ENCODE assay signal across 8 cellular contexts in the genomic region with DNA sequence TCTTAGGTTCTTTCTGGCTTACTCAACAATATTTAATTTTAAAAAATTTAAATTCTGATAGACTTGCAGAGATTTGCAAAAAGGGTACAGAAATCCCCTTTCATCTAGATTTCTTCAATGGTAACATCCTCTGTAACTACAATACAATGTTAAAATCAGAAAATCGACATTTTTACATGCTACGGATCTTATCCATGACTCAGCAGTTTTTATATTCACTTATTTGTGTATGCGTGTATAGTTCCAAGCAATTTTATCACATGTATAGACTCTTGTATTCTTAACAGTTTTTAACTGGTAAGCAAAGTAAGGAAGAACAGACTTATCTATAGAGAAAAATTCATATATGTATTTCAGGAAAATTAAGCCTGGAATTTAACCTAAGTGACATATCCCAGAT.
"Had no signal": no experiment of that assay in that cellular context is flagged by ENCODE, and none has a peak within 500 bp of the region (broad histone marks: within the 10 kb centered on the region; RNA-seq: fewer than 3 reads in every experiment).

No MANE protein-coding gene starts in this region.

- H3K4me1 Mint-ChIP-seq: IgD-negative memory B cell had no signal

- ATAC-seq: HCT116 had no signal

- H3K9me3 ChIP-seq: HAP-1 had no signal

- H3K27me3 Mint-ChIP-seq: IgD-negative memory B cell had no signal

- H3K36me3 Mint-ChIP-seq: IgD-negative memory B cell had no signal

- H3K9ac ChIP-seq: GM23248 had no signal

- H3K27ac Mint-ChIP-seq: HFFc6, IgD-negative memory B cell had no signal

- DNase-seq: GM23248, H7, HFFc6, KG1 had no signal

- H3K27ac ChIP-seq: GM23248, HL-60 had no signal

- H2AFZ ChIP-seq: GM23248 had no signal

- H3K36me3 ChIP-seq: HAP-1 had no signal

- H3K4me1 ChIP-seq: HAP-1 had no signal

- H3K9me3 Mint-ChIP-seq: IgD-negative memory B cell had no signal

- H3K4me3 ChIP-seq: GM23248, HAP-1 had no signal

- H3K4me3 Mint-ChIP-seq: HFFc6, IgD-negative memory B cell had no signal
